17 cellular contexts compared by ENCODE assay signal in genomic region chr22:45891021-45891421, GRCh38.
A peak's percentile ranks its signal among the peaks of the same experiment; 100 is the strongest.
DNase-seq lines count a peak whose midpoint lies in the region; ATAC-seq, FAIRE-seq and TF ChIP-seq lines count a peak whose summit lies in the region.
"Had no signal": no experiment of that assay in that cellular context is flagged by ENCODE, and none has a peak within 500 bp of the region (broad histone marks: within the 10 kb centered on the region; RNA-seq: fewer than 3 reads in every experiment).

No MANE protein-coding gene starts in this region.

- CTCF ChIA-PET in H1 (lab: Charles Lee; ENCODE audit: partially characterized antibody): interaction anchor here (1.0 to 6.6 kb wide), 5 partner anchors 10 to 103 kb away, joined by 3 to 39 read pairs (median 3); no protein-coding TSS in a partner anchor

- H3K27me3 Mint-ChIP-seq in T-helper 2 cell treated with Interferon-gamma antibody and Interleukin-4, amounts not matched to agents 5 μg/mL and 100 μg/mL, for 36 hours (ENCODE audit: low read depth): peaks cover 3% of the 10 kb centered on the region

- H3K4me1 Mint-ChIP-seq in T-helper 2 cell treated with Interferon-gamma antibody and Interleukin-4, amounts not matched to agents 5 μg/mL and 100 μg/mL, for 36 hours (ENCODE audit: low read depth): no peaks in the 10 kb centered on the region

- no peaks in the 10 kb centered on the region for H3K9me3 ChIP-seq in right atrium auricular region
- no peaks in the 10 kb centered on the region for H3K9me3 ChIP-seq in H1 (ENCODE audit: insufficient read depth in 2 of 2, low read depth in 1 of 2, low read length in 1 of 2)
- H3K9me3 ChIP-seq in lower lobe of right lung: no peaks in the 10 kb centered on the region
- no peaks in the 10 kb centered on the region for H3K9me3 ChIP-seq in upper lobe of right lung
- H3K9me3 ChIP-seq: Caco-2 had no signal

- no CpG with 5 or more reads among the region's 37 CpGs for WGBS in H1 (ENCODE audit: extremely low coverage in 1 of 2, insufficient coverage in 1 of 2, insufficient read length in 1 of 2, insufficient replicate concordance in 2 of 2, low coverage in 1 of 2, low lambda C conversion rate in 2 of 2, missing lambda C conversion rate in 1 of 2), 2 experiments

- no peak overlapping the region for H4K5ac ChIP-seq in H1 (ENCODE audit: insufficient read length, low read depth, low read length)

- no peak overlapping the region for H3K4me2 ChIP-seq in H1 (ENCODE audit: insufficient read depth in 1 of 2, low read depth in 2 of 2, low read length in 2 of 2)

- H2BK15ac ChIP-seq in H1 (ENCODE audit: low read length): no peak overlapping the region

- TF ChIP-seq CTCF in right atrium auricular region (IDR thresholded peaks at IDR 0.05) (no peak), H1 (IDR thresholded peaks at IDR 0.05; ENCODE audit: control extremely low read depth in 1 of 3, insufficient read depth in 1 of 3, low read depth in 1 of 3, low read length in 3 of 3) (no peak), lower lobe of right lung (IDR thresholded peaks at IDR 0.05) (no peak), upper lobe of right lung (IDR thresholded peaks at IDR 0.05) (no peak)

- H2AK5ac ChIP-seq in H1 (ENCODE audit: low read depth, low read length): no peak overlapping the region

- peak; percentile 57 for DNase-seq in Right ventricle myocardium inferior (ENCODE audit: missing footprints)
- no peak for DNase-seq in right atrium auricular region (ENCODE audit: low spot score)
- DNase-seq in H1 (ENCODE audit: low read depth in 1 of 2, low spot score in 2 of 2): no peak
- peak; percentile 41 for DNase-seq in lower lobe of right lung
- peak; percentile 61 for DNase-seq in upper lobe of right lung
- no peak for DNase-seq in NCI-H774 (lab: John Stamatoyannopoulos, UW)
- no peak for DNase-seq in T-helper 2 cell treated with Interferon-gamma antibody and Interleukin-4, amounts not matched to agents 5 μg/mL and 100 μg/mL, for 36 hours (ENCODE audit: low spot score)
- DNase-seq: 8988T, Caco-2, NCI-H1436, NCI-H2081 treated with DMSO at 0.1 percent for 48 hours, PC-3 had no signal

- no peaks in the 10 kb centered on the region for H3K79me1 ChIP-seq in H1 (ENCODE audit: low read depth, low read length)

- no peak overlapping the region for H3K4me3 Mint-ChIP-seq in T-helper 2 cell treated with Interferon-gamma antibody and Interleukin-4, amounts not matched to agents 5 μg/mL and 100 μg/mL, for 36 hours

- no peak for TF ChIP-seq POLR2A in H1 (IDR thresholded peaks at IDR 0.05; ENCODE audit: control extremely low read depth in 1 of 2, low read depth in 2 of 2, low read length in 2 of 2)

- H3K9me3 Mint-ChIP-seq in T-helper 2 cell treated with Interferon-gamma antibody and Interleukin-4, amounts not matched to agents 5 μg/mL and 100 μg/mL, for 36 hours: no peaks in the 10 kb centered on the region

- no peak overlapping the region for H3K4me3 ChIP-seq in right atrium auricular region
- H3K4me3 ChIP-seq in H1 (ENCODE audit: extremely low read depth in 1 of 4, insufficient read depth in 2 of 4, low read depth in 3 of 4, low read length in 4 of 4): no peak overlapping the region
- H3K4me3 ChIP-seq in lower lobe of right lung: no peak overlapping the region
- H3K4me3 ChIP-seq in upper lobe of right lung: no peak overlapping the region

- H2BK5ac ChIP-seq in H1 (ENCODE audit: low read depth, low read length): no peak overlapping the region

- H2BK12ac ChIP-seq in H1 (ENCODE audit: low read depth, low read length): no peak overlapping the region

- no peak for TF ChIP-seq RAD21 in H1 (IDR thresholded peaks at IDR 0.05 in 1 of 2, conservative IDR thresholded peaks at IDR 0.05 in 1 of 2; ENCODE audit: low read depth in 2 of 2, low read length in 2 of 2)

- no peak overlapping the region for H2BK120ac ChIP-seq in H1 (replicated peaks; ENCODE audit: low read depth, low read length)

- H4K91ac ChIP-seq in H1 (replicated peaks; ENCODE audit: insufficient read length, low read length): no peak overlapping the region

- H3K18ac ChIP-seq in H1 (ENCODE audit: extremely low read depth, low read length): no peak overlapping the region

- no peak overlapping the region for H2BK20ac ChIP-seq in H1 (ENCODE audit: low read length)

- no peaks in the 10 kb centered on the region for H3K79me2 ChIP-seq in H1 (ENCODE audit: control insufficient read depth in 1 of 2, insufficient read depth in 2 of 2, low read length in 2 of 2)

- ATAC-seq in Right ventricle myocardium inferior (no peak), lower lobe of right lung (no peak), upper lobe of right lung (no peak), HG03378 (IDR thresholded peaks at IDR 0.05; ENCODE audit: unreplicated experiment) (no peak)
- ATAC-seq: HCT116, PC-3 had no signal

- H3K27ac Mint-ChIP-seq in T-helper 2 cell treated with Interferon-gamma antibody and Interleukin-4, amounts not matched to agents 5 μg/mL and 100 μg/mL, for 36 hours: no peak overlapping the region

- no peak for TF ChIP-seq EP300 in H1 (IDR thresholded peaks at IDR 0.05; ENCODE audit: borderline replicate concordance in 1 of 2, low read depth in 2 of 2, low read length in 2 of 2)

- peaks cover 2 to 5% of the 10 kb centered on the region in 2 experiments for H4K20me1 ChIP-seq in H1 (replicated peaks in 1 of 2; ENCODE audit: control insufficient read depth in 1 of 2, insufficient read depth in 2 of 2, low read length in 2 of 2)

- POLR2A ChIA-PET in H1 (lab: Charles Lee; ENCODE audit: partially characterized antibody): interaction anchor here (1.0 kb wide), 1 partner anchor 15 kb away, joined by 3 read pairs; no protein-coding TSS in a partner anchor

- H3K4ac ChIP-seq in H1 (replicated peaks; ENCODE audit: insufficient read length, low read depth, low read length): no peak overlapping the region

- intact Hi-C loops in Right ventricle myocardium inferior (cut with DNase I): no loop called here
- intact Hi-C loops in lower lobe of right lung (cut with DNase I): no loop called here
- intact Hi-C loops in upper lobe of right lung (cut with DNase I): no loop called here

- no peak overlapping the region for H3K56ac ChIP-seq in H1 (replicated peaks; ENCODE audit: insufficient read length, low read depth, low read length)

- H3K14ac ChIP-seq in H1 (ENCODE audit: insufficient read length): no peak overlapping the region

- H3K4me1 ChIP-seq in right atrium auricular region: peaks cover 0 to 10% of the 10 kb centered on the region in 2 donors
- H3K4me1 ChIP-seq in H1 (replicated peaks in 1 of 4; ENCODE audit: control insufficient read depth in 3 of 4, insufficient read depth in 4 of 4, low read length in 3 of 4): peaks cover 0 to 7% (median 5%) of the 10 kb centered on the region in 4 experiments; a peak in 6 of 7 replicates
- H3K4me1 ChIP-seq in lower lobe of right lung: no peaks in the 10 kb centered on the region
- no peaks in the 10 kb centered on the region for H3K4me1 ChIP-seq in upper lobe of right lung
- H3K4me1 ChIP-seq: Caco-2 had no signal

- H3K27ac ChIP-seq in right atrium auricular region (no peak overlapping the region), H1 (ENCODE audit: low read depth, low read length) (no peak overlapping the region), lower lobe of right lung (no peak overlapping the region), upper lobe of right lung (no peak overlapping the region)
- H3K27ac ChIP-seq: C4-2B, HL-60 had no signal

- no peak overlapping the region for H2AFZ ChIP-seq in H1 (ENCODE audit: low read length)

- H3K23ac ChIP-seq in H1 (ENCODE audit: insufficient read length): no peak overlapping the region

- H3K9ac ChIP-seq in H1 (replicated peaks in 1 of 4; ENCODE audit: extremely low read depth in 1 of 4, low read depth in 3 of 4, low read length in 3 of 4): no peak overlapping the region

- H3K27me3 ChIP-seq in right atrium auricular region: no peaks in the 10 kb centered on the region
- H3K27me3 ChIP-seq in H1 (replicated peaks in 1 of 4; ENCODE audit: control insufficient read depth in 3 of 4, extremely low read depth in 1 of 4, insufficient read depth in 3 of 4, low read length in 3 of 4): peaks cover 0 to 2% (median 0%) of the 10 kb centered on the region in 4 experiments; a peak in 2 of 7 replicates
- H3K27me3 ChIP-seq in lower lobe of right lung (ENCODE audit: low read depth): peaks cover 43% of the 10 kb centered on the region
- H3K27me3 ChIP-seq in upper lobe of right lung: peaks cover 17% of the 10 kb centered on the region

- H3K36me3 ChIP-seq in right atrium auricular region: no peaks in the 10 kb centered on the region
- H3K36me3 ChIP-seq in H1 (ENCODE audit: control insufficient read depth in 2 of 4, insufficient read depth in 4 of 4, low read length in 3 of 4): no peaks in the 10 kb centered on the region
- H3K36me3 ChIP-seq in lower lobe of right lung: no peaks in the 10 kb centered on the region
- no peaks in the 10 kb centered on the region for H3K36me3 ChIP-seq in upper lobe of right lung

- H3K36me3 Mint-ChIP-seq in T-helper 2 cell treated with Interferon-gamma antibody and Interleukin-4, amounts not matched to agents 5 μg/mL and 100 μg/mL, for 36 hours (ENCODE audit: low read depth): no peaks in the 10 kb centered on the region

- peak overlapping the region; percentile 41; the same call in 1 of the 2 replicates for H4K8ac ChIP-seq in H1 (ENCODE audit: extremely low read depth, insufficient read depth, low read length)

- H3K23me2 ChIP-seq in H1 (ENCODE audit: low read depth, low read length): no peaks in the 10 kb centered on the region; the same call in 1 of the 2 replicates

- FAIRE-seq in H1 (lab: Jason Lieb, UNC): no peak
- FAIRE-seq: GM12891 had no signal

TF ChIP-seq in H1, 55 proteins besides CTCF, POLR2A, EP300 and RAD21:
- TF ChIP-seq BCL11A (IDR thresholded peaks at IDR 0.05; ENCODE audit: low read depth in 2 of 2, low read length in 2 of 2): no peak
- TF ChIP-seq GABPA (IDR thresholded peaks at IDR 0.05; ENCODE audit: borderline replicate concordance, insufficient read depth, low read length): peak; percentile 44; the same call in 1 of the 2 replicates

Comparison
In these comparisons a context has a peak if more than half of its experiments do, and no peak if none do; other contexts are left out.
1. DNase-seq: peak in Right ventricle myocardium inferior (single experiment), lower lobe of right lung (single experiment) and upper lobe of right lung (single experiment); none in right atrium auricular region (single experiment), H1 (0 of 2), NCI-H774 (single experiment) and T-helper 2 cell treated with Interferon-gamma antibody and Interleukin-4, amounts not matched to agents 5 μg/mL and 100 μg/mL, for 36 hours (single experiment).